7 cellular contexts compared by ENCODE assay signal in the genomic region with DNA sequence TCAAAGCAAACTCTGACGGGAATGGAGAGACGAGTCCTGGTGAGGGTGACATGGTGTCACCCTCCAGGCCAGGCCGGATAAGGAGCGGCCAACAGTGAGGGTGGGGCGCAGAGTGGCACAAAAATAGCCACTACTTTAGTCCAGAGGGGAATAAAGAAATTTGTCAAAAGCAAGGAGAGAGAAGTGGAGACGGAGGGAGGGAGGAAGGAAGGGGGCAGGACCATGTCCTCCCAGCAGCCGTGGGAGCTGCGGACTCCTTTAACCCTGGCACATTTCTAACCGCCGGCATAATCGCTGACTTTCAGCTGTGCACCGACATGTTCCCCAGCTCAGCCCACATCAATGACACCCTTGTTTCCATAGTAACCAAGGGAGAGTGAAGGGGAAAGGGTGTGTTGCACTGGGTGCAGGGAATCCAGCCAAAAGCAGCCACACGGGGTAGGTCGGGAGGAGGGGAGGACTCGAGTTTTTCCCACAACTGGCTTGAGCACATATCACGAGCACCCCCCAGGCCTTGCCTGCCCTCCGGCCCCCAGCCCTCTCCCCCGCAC. TPM values are rescaled to one million over a fixed set of nuclear protein-coding genes. Genes with fewer than 3 reads are reported as not detected.
DNase-seq lines count a peak whose midpoint lies in the region; ATAC-seq and TF ChIP-seq lines count a peak whose summit lies in the region.

No MANE protein-coding gene starts in this region.

- H3K23me2 ChIP-seq in H9 (ENCODE audit: insufficient read length, low read depth, low read length, poor library complexity, severe bottlenecking), result no peaks in the 10 kb centered on the region

- no peaks in the 10 kb centered on the region for H3K79me1 ChIP-seq in H9 (ENCODE audit: insufficient read depth, low read depth, low read length, poor library complexity, severe bottlenecking)

- no peak overlapping the region for H2BK15ac ChIP-seq in H9 (ENCODE audit: low read depth, low read length)

- peak; percentile 92 for ATAC-seq in activated naive CD4-positive, alpha-beta T cell treated with anti-CD3 and anti-CD28 coated beads, Interleukin-2, amount 50 U/mL, for 72 hours

- no peak overlapping the region for H4K8ac ChIP-seq in H9 (replicated peaks; ENCODE audit: insufficient read length, low read depth, low read length)

- DNase-seq in H9 (peak; percentile 45), SHP77 treated with DMSO at 0.1 percent for 48 hours (lab: John Stamatoyannopoulos, UW) (peak; percentile 67), head of caudate nucleus (peak; percentile 52 to 92 (median 76)), osteoblast (ENCODE audit: insufficient read length, low spot score, missing footprints) (peak; percentile 94), LoVo (ENCODE audit: low spot score) (no peak)
- peak; percentile 59 to 68 for DNase-seq in activated naive CD4-positive, alpha-beta T cell treated with anti-CD3 and anti-CD28 coated beads, Interleukin-2, amount 50 U/mL, for 72 hours (ENCODE audit: low spot score in 2 of 2)

- no peak overlapping the region for H3K23ac ChIP-seq in H9 (ENCODE audit: insufficient read length, low read depth, low read length)

- no peaks in the 10 kb centered on the region for H3K36me3 Mint-ChIP-seq in H9 (ENCODE audit: insufficient read depth in 1 of 3, low read depth in 3 of 3)
- H3K36me3 Mint-ChIP-seq in activated naive CD4-positive, alpha-beta T cell treated with anti-CD3 and anti-CD28 coated beads, Interleukin-2, amount 50 U/mL, for 72 hours, result no peaks in the 10 kb centered on the region

- H2BK120ac ChIP-seq in H9 (ENCODE audit: low read depth, low read length, poor library complexity, severe bottlenecking), result no peak overlapping the region

- H3K4me1 Mint-ChIP-seq in H9, result peaks cover 78 to 82% of the 10 kb centered on the region in 2 experiments

- H3K4me1 ChIP-seq in H9 (ENCODE audit: insufficient read depth, low read length) (peaks cover 19% of the 10 kb centered on the region), osteoblast (ENCODE audit: insufficient read depth, low read length) (peaks cover 46% of the 10 kb centered on the region), thymus (ENCODE audit: control insufficient read depth, insufficient read depth, low read length) (peaks cover 74% of the 10 kb centered on the region)

- H3K79me2 ChIP-seq in H9 (ENCODE audit: insufficient read depth, low read length), result no peaks in the 10 kb centered on the region
- H3K79me2 ChIP-seq in osteoblast (ENCODE audit: insufficient read depth, low read length), result no peaks in the 10 kb centered on the region

- H3K36me3 ChIP-seq in osteoblast (ENCODE audit: insufficient read depth, low read length) (no peaks in the 10 kb centered on the region), thymus (ENCODE audit: control insufficient read depth, insufficient read depth) (no peaks in the 10 kb centered on the region)

- H2AFZ ChIP-seq in H9 (ENCODE audit: low read length) (no peak overlapping the region), osteoblast (ENCODE audit: low read length) (peak overlapping the region; percentile 80)

- H3K18ac ChIP-seq in H9 (ENCODE audit: insufficient read length, low read depth, low read length), result no peak overlapping the region

- no peak overlapping the region for H3K56ac ChIP-seq in H9 (ENCODE audit: insufficient read length, low read depth, low read length)

- peak overlapping the region in 2 of 3 experiments; percentile 12 to 76; a peak in 4 of 7 replicates for H3K27ac Mint-ChIP-seq in H9
- peak overlapping the region; percentile 26 to 46 for H3K27ac Mint-ChIP-seq in activated naive CD4-positive, alpha-beta T cell treated with anti-CD3 and anti-CD28 coated beads, Interleukin-2, amount 50 U/mL, for 72 hours

- H3K27me3 ChIP-seq in H9 (ENCODE audit: insufficient read depth, low read length) (no peaks in the 10 kb centered on the region), osteoblast (ENCODE audit: insufficient read depth, low read length) (no peaks in the 10 kb centered on the region), thymus (ENCODE audit: control insufficient read depth, insufficient read depth) (no peaks in the 10 kb centered on the region)

- peak overlapping the region; percentile 4 for H3K4me2 ChIP-seq in H9 (ENCODE audit: insufficient read depth, insufficient read length, low read length)
- H3K4me2 ChIP-seq in osteoblast (ENCODE audit: insufficient read depth, low read length), result peak overlapping the region; percentile 90

- no peak overlapping the region for H2BK12ac ChIP-seq in H9 (ENCODE audit: insufficient read length, low read depth, low read length)

- no peak overlapping the region for H4K5ac ChIP-seq in H9 (ENCODE audit: insufficient read length, low read depth, low read length)

- no peak overlapping the region for H3K14ac ChIP-seq in H9 (ENCODE audit: insufficient read depth, low read length)

- peak overlapping the region in 1 of 2 experiments; percentile 63; a peak in 4 of 5 replicates for H3K4me3 Mint-ChIP-seq in H9

- H4K20me1 ChIP-seq in H9 (ENCODE audit: control insufficient read depth, insufficient read depth, insufficient read length), result no peaks in the 10 kb centered on the region
- H4K20me1 ChIP-seq in osteoblast (ENCODE audit: insufficient read depth, low read length), result no peaks in the 10 kb centered on the region

- H3T11ph ChIP-seq in H9 (ENCODE audit: low read length), result no peak overlapping the region

- no peak overlapping the region for H2BK20ac ChIP-seq in H9 (ENCODE audit: low read depth, low read length, poor library complexity, severe bottlenecking)

- TF ChIP-seq CTCF in H9 (conservative IDR thresholded peaks at IDR 0.05) (no peak), osteoblast (IDR thresholded peaks at IDR 0.05; ENCODE audit: extremely low read depth, low read depth, low read length) (no peak)

- no peak overlapping the region for H3K4ac ChIP-seq in H9 (ENCODE audit: low read depth, low read length)

- WGBS in H9 (ENCODE audit: extremely low coverage, insufficient read length, low lambda C conversion rate), result no CpG with 5 or more reads among the region's 18 CpGs
- WGBS in thymus, result 1% methylated on average over 18 of the region's 18 CpGs

- no peaks in the 10 kb centered on the region for H3K27me3 Mint-ChIP-seq in H9 (ENCODE audit: low read depth)

- H3K9me3 ChIP-seq in H9 (ENCODE audit: control insufficient read depth, low read depth, low read length) (no peaks in the 10 kb centered on the region), osteoblast (ENCODE audit: low read depth, low read length) (no peaks in the 10 kb centered on the region), thymus (ENCODE audit: control insufficient read depth) (no peaks in the 10 kb centered on the region)

- H2BK5ac ChIP-seq in H9 (ENCODE audit: insufficient read length, low read length), result no peak overlapping the region

- H3K4me3 ChIP-seq in osteoblast (ENCODE audit: insufficient read depth, low read length), result peak overlapping the region; percentile 67
- peak overlapping the region; percentile 57 for H3K4me3 ChIP-seq in thymus (ENCODE audit: low read length)

- no peaks in the 10 kb centered on the region for H3K9me3 Mint-ChIP-seq in H9
- no peaks in the 10 kb centered on the region for H3K9me3 Mint-ChIP-seq in activated naive CD4-positive, alpha-beta T cell treated with anti-CD3 and anti-CD28 coated beads, Interleukin-2, amount 50 U/mL, for 72 hours

- intact Hi-C loops in head of caudate nucleus (cut with DNase I), result no loop called here

- H3K9ac ChIP-seq in H9 (ENCODE audit: extremely low read depth, insufficient read length, low read length), result no peak overlapping the region

- no peak overlapping the region for H3K27ac ChIP-seq in H9 (ENCODE audit: insufficient read length, low read depth, low read length)
- H3K27ac ChIP-seq in osteoblast (ENCODE audit: low read depth, low read length), result peak overlapping the region; percentile 97
- H3K27ac ChIP-seq in thymus (ENCODE audit: low read depth), result peak overlapping the region; percentile 98

- H4K91ac ChIP-seq in H9 (ENCODE audit: insufficient read length, low read depth, low read length), result no peak overlapping the region

- H2AK5ac ChIP-seq in H9 (ENCODE audit: insufficient read length, low read length), result no peak overlapping the region

RNA-seq across cellular contexts. Expression of a gene that starts 29.8 kb away (rescaled TPM):
- total RNA-seq in H9 (2021) (37.0 and 40.6 TPM in 2 replicates), osteoblast (107 and 126 TPM in 2 replicates)
- 10 to 100 TPM; 22.9 to 47.3 TPM for total RNA-seq in activated naive CD4-positive, alpha-beta T cell treated with anti-CD3 and anti-CD28 coated beads, Interleukin-2, amount 50 U/mL, for 72 hours
- 65.5 TPM for polyA plus RNA-seq in thymus

RNA-seq across cellular contexts. Expression of a gene that starts 40.2 kb away (rescaled TPM):
- total RNA-seq in H9 (2021) (16.5 and 16.9 TPM in 2 replicates), osteoblast (5.3 and 5.8 TPM in 2 replicates)
- total RNA-seq in activated naive CD4-positive, alpha-beta T cell treated with anti-CD3 and anti-CD28 coated beads, Interleukin-2, amount 50 U/mL, for 72 hours, result 1 to 10 TPM; 5.7 to 6.8 TPM
- polyA plus RNA-seq in thymus, result 8.3 TPM

RNA-seq across cellular contexts. Expression of a gene that starts 40.4 kb away (rescaled TPM):
- total RNA-seq in H9 (2021) (32.7 and 34.7 TPM in 2 replicates), osteoblast (2.9 and 3.6 TPM in 2 replicates)
- total RNA-seq in activated naive CD4-positive, alpha-beta T cell treated with anti-CD3 and anti-CD28 coated beads, Interleukin-2, amount 50 U/mL, for 72 hours, result 10 to 100 TPM in 1 of 2 donors, 1 to 10 TPM in 1; 8.3 to 16.5 TPM
- polyA plus RNA-seq in thymus, result 10.8 TPM
